In the genomic region with DNA sequence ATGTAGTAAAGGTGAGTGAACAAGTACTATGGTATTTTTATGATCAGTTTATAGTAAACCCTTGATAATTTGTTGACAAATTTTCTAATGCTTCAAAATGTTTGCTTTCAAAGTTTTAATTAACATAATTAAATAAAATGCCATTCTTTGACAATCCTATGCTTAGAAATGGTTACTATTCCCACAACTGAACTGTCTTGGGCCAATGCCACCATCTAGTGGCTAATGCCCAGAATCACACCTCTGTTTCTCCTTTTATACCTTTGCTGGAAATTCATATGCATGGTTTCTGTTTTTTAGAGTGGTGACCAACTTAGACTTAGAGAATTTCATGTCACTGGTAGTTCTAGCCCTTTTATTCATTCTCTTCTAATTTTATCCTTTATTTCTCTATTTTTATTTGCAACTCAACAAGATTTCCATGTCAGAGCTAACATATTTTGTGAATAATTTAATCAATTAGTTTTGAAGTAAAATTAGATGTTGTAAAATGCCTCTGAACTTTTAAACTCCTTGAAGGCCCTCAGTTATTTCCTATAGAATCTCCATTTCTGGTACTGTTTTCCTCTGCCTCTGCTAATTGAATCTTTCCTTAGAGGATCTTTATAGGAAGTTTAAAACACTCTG, we compare ENCODE assay signal across 8 cellular contexts. TPM values are rescaled to one million over a fixed set of nuclear protein-coding genes. Genes with fewer than 3 reads are reported as not detected.
DNase-seq lines count a peak whose midpoint lies in the region; ATAC-seq and TF ChIP-seq lines count a peak whose summit lies in the region.

No MANE protein-coding gene starts in this region.

- H3K27ac Mint-ChIP-seq in activated naive CD8-positive, alpha-beta T cell treated with anti-CD3 and anti-CD28 coated beads, Interleukin-2, amount 10 ng/mL, durations not matched to agents 7 days and 5 days = no peak overlapping the region

- no peak overlapping the region for H3K4me3 ChIP-seq in RWPE2 (ENCODE audit: severe bottlenecking)
- H3K4me3 ChIP-seq in cardiac muscle cell = no peak overlapping the region
- no peak overlapping the region for H3K4me3 ChIP-seq in psoas muscle

- no peaks in the 10 kb centered on the region for H3K9me3 Mint-ChIP-seq in activated naive CD8-positive, alpha-beta T cell treated with anti-CD3 and anti-CD28 coated beads, Interleukin-2, amount 10 ng/mL, durations not matched to agents 7 days and 5 days

- H3K27me3 Mint-ChIP-seq in activated naive CD8-positive, alpha-beta T cell treated with anti-CD3 and anti-CD28 coated beads, Interleukin-2, amount 10 ng/mL, durations not matched to agents 7 days and 5 days = no peaks in the 10 kb centered on the region

- H3K36me3 ChIP-seq in RWPE2 (ENCODE audit: low read depth) (peaks cover 18% of the 10 kb centered on the region), cardiac muscle cell (no peaks in the 10 kb centered on the region), psoas muscle (ENCODE audit: insufficient read depth in 1 of 2, low read depth in 1 of 2) (peaks cover 4 to 61% of the 10 kb centered on the region in 2 donors)

- peak in 3 of 4 experiments; percentile 1 to 14 (median 1) for DNase-seq in activated CD4-positive, CD25-positive, alpha-beta regulatory T cell (lab: John Stamatoyannopoulos, UW)
- DNase-seq in activated CD4-positive, CD25-positive, alpha-beta regulatory T cell treated with anti-CD3 and anti-CD28 coated beads, Interleukin-2, amount 50 U/mL, for 72 hours = no peak
- DNase-seq in RWPE2 (ENCODE audit: low spot score) (no peak), cardiac muscle cell (ENCODE audit: low read depth in 1 of 2, low spot score in 1 of 2) (peak; percentile 66 to 70), psoas muscle (peak; percentile 18 to 41), HuH-7.5 (ENCODE audit: low spot score) (no peak)
- no peak for DNase-seq in activated naive CD8-positive, alpha-beta T cell treated with anti-CD3 and anti-CD28 coated beads, Interleukin-2, amount 10 ng/mL, durations not matched to agents 7 days and 5 days

- H3K36me3 Mint-ChIP-seq in activated naive CD8-positive, alpha-beta T cell treated with anti-CD3 and anti-CD28 coated beads, Interleukin-2, amount 10 ng/mL, durations not matched to agents 7 days and 5 days = peaks cover 34% of the 10 kb centered on the region

- no peak overlapping the region for H3K27ac ChIP-seq in RWPE2 (ENCODE audit: poor library complexity, severe bottlenecking)
- no peak overlapping the region for H3K27ac ChIP-seq in cardiac muscle cell
- H3K27ac ChIP-seq in psoas muscle = no peak overlapping the region

- H3K9me3 ChIP-seq in RWPE2 (ENCODE audit: severe bottlenecking) (no peaks in the 10 kb centered on the region), cardiac muscle cell (ENCODE audit: low read depth) (no peaks in the 10 kb centered on the region), psoas muscle (no peaks in the 10 kb centered on the region)

- TF ChIP-seq CTCF in RWPE2 (IDR thresholded peaks at IDR 0.05; ENCODE audit: poor library complexity, severe bottlenecking) (peak; percentile 93), cardiac muscle cell (IDR thresholded peaks at IDR 0.05; ENCODE audit: low read depth, low read length) (peak; percentile 87), psoas muscle (IDR thresholded peaks at IDR 0.05) (peak; percentile 96)

- H3K4me3 Mint-ChIP-seq in activated naive CD8-positive, alpha-beta T cell treated with anti-CD3 and anti-CD28 coated beads, Interleukin-2, amount 10 ng/mL, durations not matched to agents 7 days and 5 days = no peak overlapping the region

- intact Hi-C loops in psoas muscle (cut with DNase I) = loop anchor here (1.0 to 5.0 kb wide), 5 partner anchors 211 to 341 kb away; no protein-coding TSS in a partner anchor

- TF ChIP-seq EP300 in Ishikawa (IDR thresholded peaks at IDR 0.05; ENCODE audit: borderline replicate concordance) = no peak

- H3K4me1 Mint-ChIP-seq in activated naive CD8-positive, alpha-beta T cell treated with anti-CD3 and anti-CD28 coated beads, Interleukin-2, amount 10 ng/mL, durations not matched to agents 7 days and 5 days = peaks cover 5% of the 10 kb centered on the region

- peak; percentile 46; the same call in 1 of the 3 replicates for ATAC-seq in RWPE2 (ENCODE audit: low read depth)
- ATAC-seq in activated naive CD8-positive, alpha-beta T cell treated with anti-CD3 and anti-CD28 coated beads, Interleukin-2, amount 10 ng/mL, durations not matched to agents 7 days and 5 days (ENCODE audit: low read depth) = peak; percentile 29
- ATAC-seq in psoas muscle = peak in 3 of 4 donors; percentile 76 to 86 (median 83)

- H3K4me1 ChIP-seq in RWPE2 (ENCODE audit: insufficient read depth, poor library complexity, severe bottlenecking) = no peaks in the 10 kb centered on the region
- peaks cover 7% of the 10 kb centered on the region for H3K4me1 ChIP-seq in cardiac muscle cell (ENCODE audit: low read depth)
- no peaks in the 10 kb centered on the region for H3K4me1 ChIP-seq in psoas muscle

- H3K27me3 ChIP-seq in RWPE2 (ENCODE audit: insufficient read depth, poor library complexity, severe bottlenecking) (no peaks in the 10 kb centered on the region), cardiac muscle cell (no peaks in the 10 kb centered on the region), psoas muscle (ENCODE audit: insufficient read depth in 3 of 3, low read length in 2 of 3) (no peaks in the 10 kb centered on the region)

- TF ChIP-seq RAD21 in Ishikawa (IDR thresholded peaks at IDR 0.05; ENCODE audit: low read depth) = peak; percentile 97

- POLR2A ChIA-PET in activated naive CD8-positive, alpha-beta T cell treated with anti-CD3 and anti-CD28 coated beads, Interleukin-2, amount 10 ng/mL, durations not matched to agents 7 days and 5 days (lab: Charles Lee) = interaction anchor here (0.7 to 1.9 kb wide), 4 partner anchors 51 to 1339 kb away, joined by 3 to 19 read pairs (median 4); no protein-coding TSS in a partner anchor

TF ChIP-seq in Ishikawa, 13 proteins besides CTCF, POLR2A, EP300 and RAD21:
- no peak for TF ChIP-seq YY1 (IDR thresholded peaks at IDR 0.05; ENCODE audit: low read depth)
- TF ChIP-seq, protein P1, sequence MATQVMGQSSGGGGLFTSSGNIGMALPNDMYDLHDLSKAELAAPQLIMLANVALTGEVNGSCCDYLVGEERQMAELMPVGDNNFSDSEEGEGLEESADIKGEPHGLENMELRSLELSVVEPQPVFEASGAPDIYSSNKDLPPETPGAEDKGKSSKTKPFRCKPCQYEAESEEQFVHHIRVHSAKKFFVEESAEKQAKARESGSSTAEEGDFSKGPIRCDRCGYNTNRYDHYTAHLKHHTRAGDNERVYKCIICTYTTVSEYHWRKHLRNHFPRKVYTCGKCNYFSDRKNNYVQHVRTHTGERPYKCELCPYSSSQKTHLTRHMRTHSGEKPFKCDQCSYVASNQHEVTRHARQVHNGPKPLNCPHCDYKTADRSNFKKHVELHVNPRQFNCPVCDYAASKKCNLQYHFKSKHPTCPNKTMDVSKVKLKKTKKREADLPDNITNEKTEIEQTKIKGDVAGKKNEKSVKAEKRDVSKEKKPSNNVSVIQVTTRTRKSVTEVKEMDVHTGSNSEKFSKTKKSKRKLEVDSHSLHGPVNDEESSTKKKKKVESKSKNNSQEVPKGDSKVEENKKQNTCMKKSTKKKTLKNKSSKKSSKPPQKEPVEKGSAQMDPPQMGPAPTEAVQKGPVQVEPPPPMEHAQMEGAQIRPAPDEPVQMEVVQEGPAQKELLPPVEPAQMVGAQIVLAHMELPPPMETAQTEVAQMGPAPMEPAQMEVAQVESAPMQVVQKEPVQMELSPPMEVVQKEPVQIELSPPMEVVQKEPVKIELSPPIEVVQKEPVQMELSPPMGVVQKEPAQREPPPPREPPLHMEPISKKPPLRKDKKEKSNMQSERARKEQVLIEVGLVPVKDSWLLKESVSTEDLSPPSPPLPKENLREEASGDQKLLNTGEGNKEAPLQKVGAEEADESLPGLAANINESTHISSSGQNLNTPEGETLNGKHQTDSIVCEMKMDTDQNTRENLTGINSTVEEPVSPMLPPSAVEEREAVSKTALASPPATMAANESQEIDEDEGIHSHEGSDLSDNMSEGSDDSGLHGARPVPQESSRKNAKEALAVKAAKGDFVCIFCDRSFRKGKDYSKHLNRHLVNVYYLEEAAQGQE (IDR thresholded peaks at IDR 0.05; ENCODE audit: low read depth) = no peak
- TF ChIP-seq, protein P2, sequence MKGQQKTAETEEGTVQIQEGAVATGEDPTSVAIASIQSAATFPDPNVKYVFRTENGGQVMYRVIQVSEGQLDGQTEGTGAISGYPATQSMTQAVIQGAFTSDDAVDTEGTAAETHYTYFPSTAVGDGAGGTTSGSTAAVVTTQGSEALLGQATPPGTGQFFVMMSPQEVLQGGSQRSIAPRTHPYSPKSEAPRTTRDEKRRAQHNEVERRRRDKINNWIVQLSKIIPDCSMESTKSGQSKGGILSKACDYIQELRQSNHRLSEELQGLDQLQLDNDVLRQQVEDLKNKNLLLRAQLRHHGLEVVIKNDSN (IDR thresholded peaks at IDR 0.05) = no peak
- no peak for TF ChIP-seq MAX (IDR thresholded peaks at IDR 0.05)
- no peak for TF ChIP-seq TAF1 (IDR thresholded peaks at IDR 0.05; ENCODE audit: low read depth)
- no peak for TF ChIP-seq TEAD4 (IDR thresholded peaks at IDR 0.05)
- TF ChIP-seq ZBTB7A (IDR thresholded peaks at IDR 0.05; ENCODE audit: low read depth) = no peak
- TF ChIP-seq CREB1 (IDR thresholded peaks at IDR 0.05; ENCODE audit: low read depth) = no peak
- no peak for TF ChIP-seq EGR1 (IDR thresholded peaks at IDR 0.05)
- TF ChIP-seq NFIC (IDR thresholded peaks at IDR 0.05) = no peak
- no peak for TF ChIP-seq TCF12 (IDR thresholded peaks at IDR 0.05; ENCODE audit: low read depth)
- TF ChIP-seq CEBPB (IDR thresholded peaks at IDR 0.05) = no peak

RNA-seq across cellular contexts. Expression of gene PCGF5, which starts 31.1 kb away (rescaled TPM):
- total RNA-seq in activated naive CD8-positive, alpha-beta T cell treated with anti-CD3 and anti-CD28 coated beads, Interleukin-2, amount 10 ng/mL, durations not matched to agents 7 days and 5 days = 10 to 100 TPM; 51.6 to 52.5 TPM
- 13.8 and 19.8 TPM in 2 replicates for total RNA-seq in cardiac muscle cell
- 16.4 and 39.3 TPM in 2 replicates for polyA plus RNA-seq in cardiac muscle cell
- 10 to 100 TPM; 30.3 to 85.2 (median 57.4) TPM for total RNA-seq in psoas muscle
- 100 to 1,000 TPM in 1 of 3 donors, 10 to 100 TPM in 2; 56.5 to 126 (median 57.8) TPM for polyA plus RNA-seq in psoas muscle

Comparison
In these comparisons a context has a peak if more than half of its experiments do, and no peak if none do; other contexts are left out.
1. DNase-seq: peak in activated CD4-positive, CD25-positive, alpha-beta regulatory T cell (3 of 4), cardiac muscle cell (2 of 2) and psoas muscle (2 of 2); none in activated CD4-positive, CD25-positive, alpha-beta regulatory T cell treated with anti-CD3 and anti-CD28 coated beads, Interleukin-2, amount 50 U/mL, for 72 hours (single experiment), RWPE2 (single experiment), activated naive CD8-positive, alpha-beta T cell treated with anti-CD3 and anti-CD28 coated beads, Interleukin-2, amount 10 ng/mL, durations not matched to agents 7 days and 5 days (single experiment) and HuH-7.5 (single experiment).
2. ATAC-seq: peak in every context shown above with its lines; median percentile 83 in psoas muscle; 46 in RWPE2; 29 in activated naive CD8-positive, alpha-beta T cell treated with anti-CD3 and anti-CD28 coated beads, Interleukin-2, amount 10 ng/mL, durations not matched to agents 7 days and 5 days.
3. Peak in every context shown above with its lines, with median percentiles within 50 percentile points of each other: CTCF ChIP-seq.